ENCODE assay signal across 24 cellular contexts in the genomic region with DNA sequence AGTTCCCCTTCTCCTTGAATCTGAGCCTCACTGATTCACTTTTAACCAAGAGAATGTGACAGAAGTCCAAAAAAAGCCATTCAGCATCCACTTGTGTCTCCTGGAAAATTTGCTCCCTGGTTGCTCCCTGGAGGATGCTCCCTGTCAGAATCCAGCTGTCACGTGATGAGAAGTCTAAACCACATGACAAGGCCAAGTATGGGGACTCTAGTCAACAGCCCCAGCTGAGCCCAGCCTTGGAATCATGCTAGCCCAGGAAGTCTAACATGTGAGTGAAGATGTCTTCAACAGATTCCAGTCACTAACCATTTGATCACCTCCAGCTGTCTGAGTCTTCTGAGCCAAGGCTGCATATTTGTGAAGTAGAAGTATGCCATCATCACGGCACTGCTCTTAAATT. TPM values are rescaled to one million over a fixed set of nuclear protein-coding genes. Genes with fewer than 3 reads are reported as not detected.
DNase-seq lines count a peak whose midpoint lies in the region; ATAC-seq and TF ChIP-seq lines count a peak whose summit lies in the region.
"Had no signal": no experiment of that assay in that cellular context is flagged by ENCODE, and none has a peak within 500 bp of the region (broad histone marks: within the 10 kb centered on the region; RNA-seq: fewer than 3 reads in every experiment).

No MANE protein-coding gene starts in this region.

- H3K23ac ChIP-seq in neuronal stem cell (ENCODE audit: low read depth, low read length, poor library complexity) = no peak overlapping the region

- no peak overlapping the region for H2BK15ac ChIP-seq in neuronal stem cell (ENCODE audit: low read length)

- WGBS in gastroesophageal sphincter (ENCODE audit: low coverage in 1 of 2), 2 donors = 38 to 41% methylated on average over 2 of the region's 2 CpGs
- WGBS in neuronal stem cell (ENCODE audit: extremely low coverage in 2 of 2, insufficient read length in 2 of 2, insufficient replicate concordance in 1 of 2), 2 donors = no CpG with 5 or more reads among the region's 2 CpGs

- H3K4me3 ChIP-seq in gastroesophageal sphincter (no peak overlapping the region), neuronal stem cell (ENCODE audit: low read length in 2 of 2) (no peak overlapping the region), tibial artery (no peak overlapping the region)
- H3K4me3 ChIP-seq: GM23248, HAP-1 had no signal

- TF ChIP-seq POLR2A in gastroesophageal sphincter (IDR thresholded peaks at IDR 0.05) = no peak

- no peak overlapping the region for H2BK5ac ChIP-seq in neuronal stem cell (ENCODE audit: low read length)

- no peak for TF ChIP-seq EP300 in gastroesophageal sphincter (IDR thresholded peaks at IDR 0.05)

- POLR2A ChIA-PET in WTC11 (lab: Charles Lee) = no interaction called here

- no peak overlapping the region for H2AK5ac ChIP-seq in neuronal stem cell (ENCODE audit: low read depth, low read length)

- H3K4ac ChIP-seq in neuronal stem cell (ENCODE audit: low read length) = no peak overlapping the region

- H2AFZ ChIP-seq in neuronal stem cell (ENCODE audit: low read length) = peak overlapping the region; percentile 62
- H2AFZ ChIP-seq: GM23248 had no signal

- H2BK12ac ChIP-seq in neuronal stem cell (ENCODE audit: low read length) = no peak overlapping the region

- no peak overlapping the region for H4K8ac ChIP-seq in neuronal stem cell (ENCODE audit: low read depth, low read length)

- no peaks in the 10 kb centered on the region for H3K36me3 Mint-ChIP-seq in WTC11

- H3K9me3 ChIP-seq in gastroesophageal sphincter (peaks cover 0 to 11% (median 0%) of the 10 kb centered on the region in 3 donors), neuronal stem cell (replicated peaks in 1 of 2; ENCODE audit: control insufficient read depth in 2 of 2, insufficient read depth in 1 of 2, low read depth in 1 of 2, low read length in 2 of 2) (peaks cover 0 to 3% of the 10 kb centered on the region in 2 donors), tibial artery (peaks cover 0 to 4% (median 4%) of the 10 kb centered on the region in 3 donors)
- H3K9me3 ChIP-seq: HAP-1 had no signal

- H3K4me2 ChIP-seq in neuronal stem cell (ENCODE audit: insufficient read depth, low read length, poor library complexity, severe bottlenecking) = no peak overlapping the region

- no peak overlapping the region for H3K14ac ChIP-seq in neuronal stem cell (ENCODE audit: low read length)

- H3K27me3 Mint-ChIP-seq in WTC11 (ENCODE audit: low read depth) = no peaks in the 10 kb centered on the region; the same call in 1 of the 2 replicates

- no peak overlapping the region for H2BK120ac ChIP-seq in neuronal stem cell (ENCODE audit: low read depth, low read length)

- H3K27me3 ChIP-seq in gastroesophageal sphincter (no peaks in the 10 kb centered on the region), neuronal stem cell (ENCODE audit: control insufficient read depth in 3 of 3, insufficient read depth in 3 of 3, low read depth in 1 of 3, low read length in 3 of 3) (no peaks in the 10 kb centered on the region), tibial artery (no peaks in the 10 kb centered on the region)

- no peak overlapping the region for H3K27ac Mint-ChIP-seq in WTC11
- H3K27ac Mint-ChIP-seq: HFFc6 had no signal

- no peak overlapping the region for H3K18ac ChIP-seq in neuronal stem cell (ENCODE audit: low read length)

- H3K9me3 Mint-ChIP-seq in WTC11 = no peaks in the 10 kb centered on the region

- intact Hi-C loops in tibial artery (cut with DNase I; ENCODE audit: low total_unique reads) = no loop called here

- peak; percentile 1 for DNase-seq in NCI-H2171 treated with DMSO at 0.1 percent for 48 hours (lab: John Stamatoyannopoulos, UW)
- DNase-seq in NCI-H2171 (lab: John Stamatoyannopoulos, UW) = no peak
- no peak for DNase-seq in WTC11 (ENCODE audit: low spot score)
- DNase-seq in neuronal stem cell (ENCODE audit: low spot score) = no peak
- no peak for DNase-seq in amniotic stem cell (lab: John Stamatoyannopoulos, UW)
- DNase-seq in COLO668 (lab: John Stamatoyannopoulos, UW; ENCODE audit: unreplicated experiment) = no peak
- no peak for DNase-seq in tibial artery
- DNase-seq: ACHN, GM23248, HFFc6, NCI-H1048, NCI-H1417, NCI-H1694, NCI-H2029 treated with DMSO at 0.1 percent for 48 hours, NCI-H524, NCI-H774, SHP77 had no signal

- H3K36me3 ChIP-seq in gastroesophageal sphincter (no peaks in the 10 kb centered on the region), neuronal stem cell (replicated peaks in 1 of 2; ENCODE audit: control insufficient read depth in 2 of 2, insufficient read depth in 2 of 2, low read length in 2 of 2) (no peaks in the 10 kb centered on the region), tibial artery (no peaks in the 10 kb centered on the region)
- H3K36me3 ChIP-seq: HAP-1 had no signal

- H3K79me1 ChIP-seq in neuronal stem cell (ENCODE audit: low read depth, low read length) = no peaks in the 10 kb centered on the region

- no peaks in the 10 kb centered on the region for H3K4me1 Mint-ChIP-seq in WTC11

- no peak overlapping the region for H3K4me3 Mint-ChIP-seq in WTC11
- H3K4me3 Mint-ChIP-seq: HFFc6 had no signal

- ATAC-seq in WTC11 (no peak), gastroesophageal sphincter (peak; percentile 31)
- ATAC-seq: Panc1 had no signal

- H4K91ac ChIP-seq in neuronal stem cell (ENCODE audit: low read depth, low read length, poor library complexity) = no peak overlapping the region

- H3K27ac ChIP-seq in gastroesophageal sphincter (no peak overlapping the region), neuronal stem cell (replicated peaks; ENCODE audit: low read length) (no peak overlapping the region), tibial artery (no peak overlapping the region)
- H3K27ac ChIP-seq: 22Rv1, GM23248, RWPE1 had no signal

- no peak overlapping the region for H3K9ac ChIP-seq in neuronal stem cell (ENCODE audit: low read depth, low read length, poor library complexity)
- H3K9ac ChIP-seq: GM23248 had no signal

- CTCF ChIA-PET in WTC11 (lab: Charles Lee) = no interaction called here

- no peak for TF ChIP-seq CTCF in WTC11 (IDR thresholded peaks at IDR 0.05)
- TF ChIP-seq CTCF in gastroesophageal sphincter (IDR thresholded peaks at IDR 0.05) = no peak
- TF ChIP-seq CTCF in tibial artery (IDR thresholded peaks at IDR 0.05) = no peak

- H3K4me1 ChIP-seq in gastroesophageal sphincter = no peaks in the 10 kb centered on the region
- no peaks in the 10 kb centered on the region for H3K4me1 ChIP-seq in neuronal stem cell (ENCODE audit: control insufficient read depth in 2 of 2, insufficient read depth in 1 of 2, low read depth in 1 of 2, low read length in 2 of 2)
- no peaks in the 10 kb centered on the region for H3K4me1 ChIP-seq in tibial artery
- H3K4me1 ChIP-seq: HAP-1 had no signal

TF ChIP-seq in WTC11, 78 proteins besides CTCF, POLR2A, EP300 and RAD21:
- TF ChIP-seq, protein P1, sequence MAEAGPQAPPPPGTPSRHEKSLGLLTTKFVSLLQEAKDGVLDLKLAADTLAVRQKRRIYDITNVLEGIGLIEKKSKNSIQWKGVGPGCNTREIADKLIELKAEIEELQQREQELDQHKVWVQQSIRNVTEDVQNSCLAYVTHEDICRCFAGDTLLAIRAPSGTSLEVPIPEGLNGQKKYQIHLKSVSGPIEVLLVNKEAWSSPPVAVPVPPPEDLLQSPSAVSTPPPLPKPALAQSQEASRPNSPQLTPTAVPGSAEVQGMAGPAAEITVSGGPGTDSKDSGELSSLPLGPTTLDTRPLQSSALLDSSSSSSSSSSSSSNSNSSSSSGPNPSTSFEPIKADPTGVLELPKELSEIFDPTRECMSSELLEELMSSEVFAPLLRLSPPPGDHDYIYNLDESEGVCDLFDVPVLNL (CRISPR knock-in tag; IDR thresholded peaks at IDR 0.05; ENCODE audit: borderline replicate concordance, low read depth) = no peak
- TF ChIP-seq, protein P2, sequence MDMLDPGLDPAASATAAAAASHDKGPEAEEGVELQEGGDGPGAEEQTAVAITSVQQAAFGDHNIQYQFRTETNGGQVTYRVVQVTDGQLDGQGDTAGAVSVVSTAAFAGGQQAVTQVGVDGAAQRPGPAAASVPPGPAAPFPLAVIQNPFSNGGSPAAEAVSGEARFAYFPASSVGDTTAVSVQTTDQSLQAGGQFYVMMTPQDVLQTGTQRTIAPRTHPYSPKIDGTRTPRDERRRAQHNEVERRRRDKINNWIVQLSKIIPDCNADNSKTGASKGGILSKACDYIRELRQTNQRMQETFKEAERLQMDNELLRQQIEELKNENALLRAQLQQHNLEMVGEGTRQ (CRISPR knock-in tag; IDR thresholded peaks at IDR 0.05) = peak; percentile 66

RNA-seq across cellular contexts. Expression of a gene that starts 4.2 kb away (rescaled TPM):
- total RNA-seq in WTC11 (2021) (not detected in 3 replicates), gastroesophageal sphincter (not detected)
- not detected for polyA plus RNA-seq in neuronal stem cell (2013, experiment 1 of 2)
- polyA plus RNA-seq in neuronal stem cell (2013, experiment 2 of 2) = not detected
- total RNA-seq: GM23248, HFFc6, SK-MEL-5 had no signal
- polyA plus RNA-seq: BJ, GM23248 had no signal

RNA-seq across cellular contexts. Expression of a gene that starts 58.5 kb away (rescaled TPM):
- total RNA-seq in WTC11 (2021) (not detected in 3 replicates), gastroesophageal sphincter (not detected)
- not detected for polyA plus RNA-seq in neuronal stem cell (2013, experiment 1 of 2)
- polyA plus RNA-seq in neuronal stem cell (2013, experiment 2 of 2) = not detected
- total RNA-seq: GM23248, HFFc6, SK-MEL-5 had no signal
- polyA plus RNA-seq: BJ, GM23248 had no signal
